8 cellular contexts compared by ENCODE assay signal in genomic region chr11:69443138-69443967, GRCh38. TPM values are rescaled to one million over a fixed set of nuclear protein-coding genes. Genes with fewer than 3 reads are reported as not detected.
DNase-seq lines count a peak whose midpoint lies in the region; ATAC-seq and TF ChIP-seq lines count a peak whose summit lies in the region.

No MANE protein-coding gene starts in this region.

- POLR2A ChIA-PET in activated CD8-positive, alpha-beta T cell treated with anti-CD3 and anti-CD28 coated beads for 36 hours (lab: Charles Lee): interaction anchor here (1.0 kb wide), 1 partner anchor 145 kb away, joined by 3 read pairs; no protein-coding TSS in a partner anchor

- no peaks in the 10 kb centered on the region for H3K36me3 Mint-ChIP-seq in activated CD8-positive, alpha-beta T cell treated with anti-CD3 and anti-CD28 coated beads for 36 hours (ENCODE audit: low read depth)

- TF ChIP-seq CTCF in activated CD8-positive, alpha-beta T cell treated with anti-CD3 and anti-CD28 coated beads for 36 hours (IDR thresholded peaks at IDR 0.05): no peak

- peaks cover 16% of the 10 kb centered on the region for H3K4me1 Mint-ChIP-seq in activated CD8-positive, alpha-beta T cell treated with anti-CD3 and anti-CD28 coated beads for 36 hours (ENCODE audit: low read depth)

- ATAC-seq in HG02970 (IDR thresholded peaks at IDR 0.05; ENCODE audit: low FRiP score, unreplicated experiment): peak; percentile 77
- ATAC-seq in activated CD8-positive, alpha-beta T cell treated with anti-CD3 and anti-CD28 coated beads for 36 hours: peak; percentile 96

- peak overlapping the region; percentile 15 for H3K27ac Mint-ChIP-seq in activated CD8-positive, alpha-beta T cell treated with anti-CD3 and anti-CD28 coated beads for 36 hours

- peak overlapping the region; percentile 31 for H3K4me3 Mint-ChIP-seq in activated CD8-positive, alpha-beta T cell treated with anti-CD3 and anti-CD28 coated beads for 36 hours

- CTCF ChIA-PET in activated CD8-positive, alpha-beta T cell treated with anti-CD3 and anti-CD28 coated beads for 36 hours (lab: Charles Lee): interaction anchor here (1.6 kb wide), 1 partner anchor 104 kb away, joined by 4 read pairs; no protein-coding TSS in a partner anchor

- peaks cover 8% of the 10 kb centered on the region for H3K27me3 Mint-ChIP-seq in activated CD8-positive, alpha-beta T cell treated with anti-CD3 and anti-CD28 coated beads for 36 hours

- no peaks in the 10 kb centered on the region for H3K9me3 Mint-ChIP-seq in activated CD8-positive, alpha-beta T cell treated with anti-CD3 and anti-CD28 coated beads for 36 hours

- intact Hi-C loops in activated CD8-positive, alpha-beta T cell treated with anti-CD3 and anti-CD28 coated beads for 36 hours (cut with micrococcal nuclease): loop anchor here (10.0 kb wide), 1 partner anchor 149 kb away; the partner anchor contains the start of gene MYEOV

- DNase-seq in NCI-H146 (lab: John Stamatoyannopoulos, UW) (peak; percentile 20), NCI-H146 treated with DMSO at 0.1 percent for 48 hours (lab: John Stamatoyannopoulos, UW; ENCODE audit: unreplicated experiment) (no peak), NCI-H524 treated with DMSO at 0.1 percent for 48 hours (lab: John Stamatoyannopoulos, UW) (peak; percentile 58), ecto neural progenitor cell (ENCODE audit: low spot score) (peak; percentile 97), lung microvascular endothelial cell (ENCODE audit: low read depth in 2 of 2) (peak; percentile 92 to 96)
- DNase-seq in activated CD8-positive, alpha-beta T cell treated with anti-CD3 and anti-CD28 coated beads for 36 hours: peak; percentile 91
- DNase-seq in stimulated activated CD4-positive, alpha-beta T cell treated with anti-CD3 and anti-CD28 coated beads, TNF-alpha, amount 100 ng/mL, for 48 hours (ENCODE audit: low read depth in 3 of 3): peak; percentile 55 to 80 (median 58)

RNA-seq across cellular contexts. Expression of gene LINC01488, which starts 38.1 kb away (rescaled TPM):
- not detected for total RNA-seq in activated CD8-positive, alpha-beta T cell treated with anti-CD3 and anti-CD28 coated beads for 36 hours
- total RNA-seq in lung microvascular endothelial cell: under 0.01 TPM in 1 of 2 replicates, not detected in the other
